Comparison of ENCODE assay signal across 9 cellular contexts in genomic region chr7:131103997-131104396, GRCh38.
A peak's percentile ranks its signal among the peaks of the same experiment; 100 is the strongest.
DNase-seq lines count a peak whose midpoint lies in the region; ATAC-seq and TF ChIP-seq lines count a peak whose summit lies in the region.
"Had no signal": no experiment of that assay in that cellular context is flagged by ENCODE, and none has a peak within 500 bp of the region (broad histone marks: within the 10 kb centered on the region; RNA-seq: fewer than 3 reads in every experiment).

No MANE protein-coding gene starts in this region.

- peak; percentile 60 for DNase-seq in H4 (ENCODE audit: low spot score)
- no peak for DNase-seq in T-helper 17 cell
- peak; percentile 59 to 83 for DNase-seq in foreskin fibroblast
- no peak for DNase-seq in NCI-H2029 treated with DMSO at 0.1 percent for 48 hours (lab: John Stamatoyannopoulos, UW)
- no peak for DNase-seq in SIG-M5 treated with dmso at 0.1 percent for 504 hours (lab: John Stamatoyannopoulos, UW; ENCODE audit: unreplicated experiment)
- DNase-seq: anterior cingulate cortex, midbrain had no signal

- H3K4me1 Mint-ChIP-seq in T-helper 17 cell, result peaks cover 70% of the 10 kb centered on the region

- peaks cover 0 to 3% of the 10 kb centered on the region in 2 donors for H3K36me3 ChIP-seq in stomach smooth muscle (ENCODE audit: control insufficient read depth in 2 of 2, insufficient read depth in 2 of 2, low read length in 2 of 2)

- H3K4me3 ChIP-seq in foreskin fibroblast (ENCODE audit: low read depth in 1 of 2, low read length in 2 of 2), result peak overlapping the region; percentile 62 to 67
- peak overlapping the region; percentile 23 to 81 for H3K4me3 ChIP-seq in stomach smooth muscle (ENCODE audit: low read length in 2 of 2)

- no peaks in the 10 kb centered on the region for H3K27me3 Mint-ChIP-seq in T-helper 17 cell

- H3K27ac Mint-ChIP-seq in T-helper 17 cell, result peak overlapping the region; percentile 95

- no peak for TF ChIP-seq CTCF in foreskin fibroblast (IDR thresholded peaks at IDR 0.05; ENCODE audit: low read depth, low read length)

- ATAC-seq in T-helper 17 cell (no peak), HG02571 (IDR thresholded peaks at IDR 0.05; ENCODE audit: unreplicated experiment) (no peak)

- no peak overlapping the region for H3K9ac ChIP-seq in stomach smooth muscle (ENCODE audit: low read length in 2 of 2)

- H3K4me1 ChIP-seq in stomach smooth muscle (ENCODE audit: control insufficient read depth, insufficient read depth, low read length), result peaks cover 15% of the 10 kb centered on the region

- no peaks in the 10 kb centered on the region for H3K27me3 ChIP-seq in stomach smooth muscle (ENCODE audit: control insufficient read depth in 1 of 2, insufficient read depth in 2 of 2, low read length in 2 of 2)

- H3K36me3 Mint-ChIP-seq in T-helper 17 cell (ENCODE audit: low read depth), result peaks cover 23% of the 10 kb centered on the region

- H3K4me3 Mint-ChIP-seq in T-helper 17 cell, result peak overlapping the region; percentile 98

- H3K9me3 ChIP-seq in T-helper 17 cell (ENCODE audit: control insufficient read depth, low read length, poor library complexity, severe bottlenecking) (no peaks in the 10 kb centered on the region), stomach smooth muscle (ENCODE audit: control insufficient read depth in 2 of 2, low read length in 2 of 2) (no peaks in the 10 kb centered on the region)

- H3K27ac ChIP-seq in stomach smooth muscle (ENCODE audit: low read length), result no peak overlapping the region

Comparison
In these comparisons a context has a peak if more than half of its experiments do, and no peak if none do; other contexts are left out.
1. DNase-seq: peak in H4 (single experiment) and foreskin fibroblast (2 of 2); none in T-helper 17 cell (0 of 3), NCI-H2029 treated with DMSO at 0.1 percent for 48 hours (single experiment) and SIG-M5 treated with dmso at 0.1 percent for 504 hours (single experiment).